Comparison of ENCODE assay signal across 20 cellular contexts in genomic region chr2:127225186-127225960, GRCh38. TPM values are rescaled to one million over a fixed set of nuclear protein-coding genes. Genes with fewer than 3 reads are reported as not detected.
DNase-seq lines count a peak whose midpoint lies in the region; ATAC-seq, FAIRE-seq and TF ChIP-seq lines count a peak whose summit lies in the region.
"Had no signal": no experiment of that assay in that cellular context is flagged by ENCODE, and none has a peak within 500 bp of the region (broad histone marks: within the 10 kb centered on the region; RNA-seq: fewer than 3 reads in every experiment).

No MANE protein-coding gene starts in this region.

- H2AK5ac ChIP-seq in H1 (ENCODE audit: low read depth, low read length) = 0 out of 2 replicates have a peak overlapping the region, but pooled peaks have one; percentile 49

- no TSS peak for BruUV-seq in PC-3 (replicated peaks; lab: Mats Ljungman, UMichigan)

- H3K9me3 ChIP-seq in PC-3 (ENCODE audit: low read length) = no peaks in the 10 kb centered on the region
- H3K9me3 ChIP-seq in H1 (ENCODE audit: insufficient read depth in 2 of 2, low read depth in 1 of 2, low read length in 1 of 2) = no peaks in the 10 kb centered on the region
- H3K9me3 ChIP-seq: colonic mucosa had no signal

- H3K14ac ChIP-seq in H1 (ENCODE audit: insufficient read length) = no peak overlapping the region

- H3K4me3 Mint-ChIP-seq in nephron progenitor cell = peak overlapping the region; percentile 19
- H3K4me3 Mint-ChIP-seq: activated naive CD8-positive, alpha-beta T cell treated with anti-CD3 and anti-CD28 coated beads for 36 hours; memory B cell had no signal

- FAIRE-seq in H1 (lab: Jason Lieb, UNC) = no peak
- FAIRE-seq: GM12878 had no signal

- no peak overlapping the region; the same call in 1 of the 2 replicates for H2BK12ac ChIP-seq in H1 (ENCODE audit: low read depth, low read length)

- TF ChIP-seq CTCF in AG09309 (IDR thresholded peaks at IDR 0.05; ENCODE audit: control insufficient read depth, insufficient read depth, low read depth, low read length, missing control alignments) (no peak), PC-3 (conservative IDR thresholded peaks at IDR 0.05; ENCODE audit: low read depth, low read length) (no peak), H1 (IDR thresholded peaks at IDR 0.05; ENCODE audit: control extremely low read depth in 1 of 3, insufficient read depth in 1 of 3, low read depth in 1 of 3, low read length in 3 of 3) (no peak), nephron progenitor cell (IDR thresholded peaks at IDR 0.05) (no peak)

- H3K27ac Mint-ChIP-seq in nephron progenitor cell = peak overlapping the region; percentile 89
- H3K27ac Mint-ChIP-seq: activated naive CD8-positive, alpha-beta T cell treated with anti-CD3 and anti-CD28 coated beads for 36 hours; memory B cell had no signal

- H3K4me1 ChIP-seq in PC-3 (ENCODE audit: insufficient read depth, low read length) (peaks cover 36% of the 10 kb centered on the region), H1 (replicated peaks in 1 of 4; ENCODE audit: control insufficient read depth in 3 of 4, insufficient read depth in 4 of 4, low read length in 3 of 4) (no peaks in the 10 kb centered on the region; a peak in 2 of 7 replicates)
- H3K4me1 ChIP-seq: BLaER1 had no signal

- no peak overlapping the region for H2BK120ac ChIP-seq in H1 (replicated peaks; ENCODE audit: low read depth, low read length)

- H4K91ac ChIP-seq in H1 (replicated peaks; ENCODE audit: insufficient read length, low read length) = no peak overlapping the region

- H3K4me1 Mint-ChIP-seq in nephron progenitor cell = peaks cover 47% of the 10 kb centered on the region

- no peak for TF ChIP-seq RAD21 in H1 (IDR thresholded peaks at IDR 0.05 in 1 of 2, conservative IDR thresholded peaks at IDR 0.05 in 1 of 2; ENCODE audit: low read depth in 2 of 2, low read length in 2 of 2)

- H3F3A ChIP-seq in PC-3 (ENCODE audit: low read length, unreplicated experiment) = peaks cover 4% of the 10 kb centered on the region

- no peak for DNase-seq in AG09309 (ENCODE audit: low read depth)
- DNase-seq in PC-3 = peak; percentile 67
- DNase-seq in H1 (ENCODE audit: low read depth in 1 of 2, low spot score in 2 of 2) = no peak
- no peak for DNase-seq in nephron progenitor cell
- no peak for DNase-seq in stimulated activated CD4-positive, alpha-beta T cell treated with anti-CD3 and anti-CD28 coated beads, Interleukin-15, amount 100 ng/mL, for 24 hours
- no peak for DNase-seq in HuH-7.5 (ENCODE audit: low spot score)
- no peak for DNase-seq in NCI-H187 treated with DMSO at 0.1 percent for 48 hours (lab: John Stamatoyannopoulos, UW)
- DNase-seq: activated CD4-positive, CD25-positive, alpha-beta regulatory T cell; activated CD8-positive, alpha-beta memory T cell treated with anti-CD3 and anti-CD28 coated beads, Interleukin-2, amount 50 U/mL, for 4 hours; activated naive CD8-positive, alpha-beta T cell treated with anti-CD3 and anti-CD28 coated beads for 36 hours; colonic mucosa; DND-41; esophagus squamous epithelium; MM.1S; SW 1271 had no signal

- WGBS in H1 (ENCODE audit: extremely low coverage in 1 of 2, insufficient coverage in 1 of 2, insufficient read length in 1 of 2, insufficient replicate concordance in 2 of 2, low coverage in 1 of 2, low lambda C conversion rate in 2 of 2, missing lambda C conversion rate in 1 of 2), 2 experiments = 77% methylated on average over 12 of the region's 12 CpGs; no CpG with 5 or more reads in 1 of the 2 experiments

- no peak overlapping the region for H2BK20ac ChIP-seq in H1 (ENCODE audit: low read length)

- H3K23me2 ChIP-seq in H1 (ENCODE audit: low read depth, low read length) = peaks cover 4% of the 10 kb centered on the region

- peaks cover 13% of the 10 kb centered on the region for H3K36me3 Mint-ChIP-seq in nephron progenitor cell (ENCODE audit: low read depth)
- H3K36me3 Mint-ChIP-seq: activated naive CD8-positive, alpha-beta T cell treated with anti-CD3 and anti-CD28 coated beads for 36 hours had no signal

- H3K9me3 Mint-ChIP-seq in nephron progenitor cell = peaks cover 26% of the 10 kb centered on the region
- H3K9me3 Mint-ChIP-seq: activated naive CD8-positive, alpha-beta T cell treated with anti-CD3 and anti-CD28 coated beads for 36 hours had no signal

- peak; percentile 10 for ATAC-seq in PC-3
- no peak for ATAC-seq in GM19463 (IDR thresholded peaks at IDR 0.05; ENCODE audit: unreplicated experiment)

- no peak overlapping the region for H4K5ac ChIP-seq in H1 (ENCODE audit: insufficient read length, low read depth, low read length)

- H3K4me2 ChIP-seq in PC-3 (ENCODE audit: low read length) (peak overlapping the region; percentile 89), H1 (ENCODE audit: insufficient read depth in 1 of 2, low read depth in 2 of 2, low read length in 2 of 2) (no peak overlapping the region)
- H3K4me2 ChIP-seq: BLaER1 had no signal

- CTCF ChIA-PET in PC-3 (lab: Charles Lee) (interaction anchor here (1.0 kb wide), 1 partner anchor 28 kb away, joined by 3 read pairs; no protein-coding TSS in a partner anchor), H1 (lab: Charles Lee; ENCODE audit: partially characterized antibody) (interaction anchor here (0.6 to 1.4 kb wide), 6 partner anchors 11 to 216 kb away, joined by 3 to 4 read pairs (median 3); no protein-coding TSS in a partner anchor)

- H3K4me3 ChIP-seq in AG09309 (ENCODE audit: control insufficient read depth, low read depth, low read length) = peak overlapping the region; percentile 4; the same call in 1 of the 2 replicates
- H3K4me3 ChIP-seq in PC-3 (ENCODE audit: low read length) = peak overlapping the region; percentile 59
- H3K4me3 ChIP-seq in H1 (ENCODE audit: extremely low read depth in 1 of 4, insufficient read depth in 2 of 4, low read depth in 3 of 4, low read length in 4 of 4) = no peak overlapping the region
- H3K4me3 ChIP-seq: BLaER1, colonic mucosa, GM12878 had no signal

- POLR2A ChIA-PET in PC-3 (lab: Charles Lee; ENCODE audit: unreplicated experiment) = no interaction called here
- POLR2A ChIA-PET in H1 (lab: Charles Lee; ENCODE audit: partially characterized antibody) = no interaction called here

- H2AFZ ChIP-seq in PC-3 (ENCODE audit: low read length) (peak overlapping the region; percentile 3; the same call in 1 of the 2 replicates), H1 (ENCODE audit: low read length) (0 out of 2 replicates have a peak overlapping the region, but pooled peaks have one; percentile 2)
- H2AFZ ChIP-seq: parathyroid adenoma had no signal

- H3K4ac ChIP-seq in H1 (replicated peaks; ENCODE audit: insufficient read length, low read depth, low read length) = no peak overlapping the region

- TF ChIP-seq EP300 in H1 (IDR thresholded peaks at IDR 0.05; ENCODE audit: borderline replicate concordance in 1 of 2, low read depth in 2 of 2, low read length in 2 of 2) = no peak

- H3K56ac ChIP-seq in H1 (replicated peaks; ENCODE audit: insufficient read length, low read depth, low read length) = no peak overlapping the region

- no peak overlapping the region for H2BK15ac ChIP-seq in H1 (ENCODE audit: low read length)

- no peak overlapping the region for H3K18ac ChIP-seq in H1 (ENCODE audit: extremely low read depth, low read length)

- H3K27ac ChIP-seq in PC-3 (ENCODE audit: low read length) (peak overlapping the region; percentile 88), H1 (ENCODE audit: low read depth, low read length) (no peak overlapping the region)
- H3K27ac ChIP-seq: BLaER1, colonic mucosa, parathyroid adenoma had no signal

- H3K79me2 ChIP-seq in PC-3 (ENCODE audit: low read length) = no peaks in the 10 kb centered on the region
- no peaks in the 10 kb centered on the region for H3K79me2 ChIP-seq in H1 (ENCODE audit: control insufficient read depth in 1 of 2, insufficient read depth in 2 of 2, low read length in 2 of 2)
- H3K79me2 ChIP-seq: parathyroid adenoma had no signal

- H3K27me3 Mint-ChIP-seq in nephron progenitor cell (ENCODE audit: low read depth, poor library complexity) = no peaks in the 10 kb centered on the region

- no peak overlapping the region for H2BK5ac ChIP-seq in H1 (ENCODE audit: low read depth, low read length)

- no peaks in the 10 kb centered on the region for H3K36me3 ChIP-seq in PC-3 (ENCODE audit: low read depth, low read length)
- H3K36me3 ChIP-seq in H1 (ENCODE audit: control insufficient read depth in 2 of 4, insufficient read depth in 4 of 4, low read length in 3 of 4) = no peaks in the 10 kb centered on the region
- H3K36me3 ChIP-seq: BLaER1, colonic mucosa, esophagus squamous epithelium had no signal

- no peak for TF ChIP-seq POLR2A in H1 (IDR thresholded peaks at IDR 0.05; ENCODE audit: control extremely low read depth in 1 of 2, low read depth in 2 of 2, low read length in 2 of 2)

- H3K9ac ChIP-seq in PC-3 (ENCODE audit: low read length) (peak overlapping the region; percentile 79), H1 (replicated peaks in 1 of 4; ENCODE audit: extremely low read depth in 1 of 4, low read depth in 3 of 4, low read length in 3 of 4) (no peak overlapping the region)
- H3K9ac ChIP-seq: BLaER1, parathyroid adenoma had no signal

- H4K8ac ChIP-seq in H1 (ENCODE audit: extremely low read depth, insufficient read depth, low read length) = no peak overlapping the region

- H3K9me2 ChIP-seq in PC-3 (replicated peaks; ENCODE audit: low read length) = no peaks in the 10 kb centered on the region

- intact Hi-C loops in PC-3 (cut with micrococcal nuclease) = loop anchor here (5.0 to 10.0 kb wide), 2 partner anchors 97 to 159 kb away; partner anchors contain the start of gene MAP3K2

- H3K27me3 ChIP-seq in PC-3 (ENCODE audit: low read length) (no peaks in the 10 kb centered on the region), H1 (replicated peaks in 1 of 4; ENCODE audit: control insufficient read depth in 3 of 4, extremely low read depth in 1 of 4, insufficient read depth in 3 of 4, low read length in 3 of 4) (no peaks in the 10 kb centered on the region)

- H4K20me1 ChIP-seq in PC-3 (ENCODE audit: low read length) (no peaks in the 10 kb centered on the region), H1 (replicated peaks in 1 of 2; ENCODE audit: control insufficient read depth in 1 of 2, insufficient read depth in 2 of 2, low read length in 2 of 2) (no peaks in the 10 kb centered on the region)
- H4K20me1 ChIP-seq: BLaER1 had no signal

- H3K79me1 ChIP-seq in H1 (ENCODE audit: low read depth, low read length) = no peaks in the 10 kb centered on the region

- no peak overlapping the region for H3K23ac ChIP-seq in H1 (ENCODE audit: insufficient read length)

TF ChIP-seq in H1, 55 proteins besides CTCF, POLR2A, EP300 and RAD21 (continues in another document):
- no peak for TF ChIP-seq HDAC2 (IDR thresholded peaks at IDR 0.05; ENCODE audit: borderline replicate concordance in 1 of 2, low read depth in 2 of 2, low read length in 2 of 2)

RNA-seq across cellular contexts. Expression of gene CYP27C1, which starts 5.3 kb away (rescaled TPM):
- total RNA-seq in PC-3 (2014; rRNA removed) = 0.36 and 1.2 TPM in 2 replicates
- total RNA-seq in H1 (2021; fragmentation: NEBNext Ultra II Directional; extraction: Animal tissue kit (Norgen Biotek cat#: 25700)) = 2.8 and 3.2 TPM in 2 replicates
- polyA plus RNA-seq in H1 (2011; rRNA removed) = 1.3 and 1.4 TPM in 2 replicates
- polyA plus RNA-seq in H1 (2011; cell fraction: cytosol; rRNA removed) = 1.8 TPM
- 3.6 TPM for polyA plus RNA-seq in H1 (2011; cell fraction: nucleus; rRNA removed)
- 3.2 to 3.8 TPM (median 3.5 TPM) in 4 replicates for polyA plus RNA-seq in H1 (2012, experiment 1 of 2)
- polyA plus RNA-seq in H1 (2012, experiment 2 of 2) = 1.5 TPM
- polyA plus RNA-seq in H1 (2013, experiment 1 of 2) = 1.5 TPM
- polyA plus RNA-seq in H1 (2013, experiment 2 of 2) = 1.2 TPM
- 1.4 and 2.8 TPM in 2 replicates for polyA minus RNA-seq in H1 (2011; rRNA and poly(A)+ RNA removed)
- polyA minus RNA-seq in H1 (2011; cell fraction: cytosol; rRNA and poly(A)+ RNA removed) = 1.1 TPM
- 1.1 TPM for polyA minus RNA-seq in H1 (2011; cell fraction: nucleus; rRNA and poly(A)+ RNA removed)
- total RNA-seq: activated naive CD8-positive, alpha-beta T cell treated with anti-CD3 and anti-CD28 coated beads for 36 hours; GM12878 had no signal
- polyA plus RNA-seq: GM12878 had no signal

Comparison
In these comparisons a context has a peak if more than half of its experiments do, and no peak if none do; other contexts are left out.
1. H3K4me3 ChIP-seq: peak in AG09309 (single experiment) and PC-3 (single experiment); none in H1 (0 of 4).